ENCODE assay signal across 9 cellular contexts in the genomic region with DNA sequence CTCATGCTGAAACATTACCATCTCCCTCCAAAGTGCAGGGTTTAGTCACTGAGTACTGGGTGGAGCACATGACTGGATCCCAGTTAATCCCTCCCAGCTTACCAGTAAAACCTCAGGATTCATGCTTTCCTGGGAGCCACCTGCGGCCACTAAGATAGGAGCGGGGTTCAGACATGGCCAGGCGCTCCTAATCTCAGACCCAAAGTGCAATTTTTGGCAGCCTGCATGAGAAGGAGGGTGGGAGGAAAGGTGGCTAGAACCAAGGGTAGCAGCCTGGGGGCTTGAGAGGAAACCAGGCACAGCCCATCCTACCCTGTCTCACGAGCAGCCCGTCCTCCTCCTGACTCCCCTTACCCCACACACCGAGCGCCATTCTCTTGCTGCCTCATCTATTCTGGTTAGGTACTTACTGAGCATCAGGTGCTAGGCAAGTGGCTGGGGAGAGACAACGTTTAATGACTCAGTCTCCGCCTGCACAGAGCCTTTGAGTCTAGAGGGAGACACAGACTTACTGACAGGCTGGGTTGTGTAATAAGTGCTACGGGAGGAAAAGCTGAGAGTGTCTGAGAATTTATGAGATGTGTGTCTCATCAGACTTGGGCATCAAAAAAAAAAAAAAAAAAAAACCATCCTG. TPM values are rescaled to one million over a fixed set of nuclear protein-coding genes. Genes with fewer than 3 reads are reported as not detected.
DNase-seq lines count a peak whose midpoint lies in the region; ATAC-seq, FAIRE-seq and TF ChIP-seq lines count a peak whose summit lies in the region.
"Had no signal": no experiment of that assay in that cellular context is flagged by ENCODE, and none has a peak within 500 bp of the region (broad histone marks: within the 10 kb centered on the region; RNA-seq: fewer than 3 reads in every experiment).

No MANE protein-coding gene starts in this region.

- no peak overlapping the region for H3K4me3 Mint-ChIP-seq in activated T-cell treated with anti-CD3 and anti-CD28 coated beads, Interleukin-2, amount 50 U/mL, for 72 hours
- H3K4me3 Mint-ChIP-seq in activated T-cell treated with anti-CD3 and anti-CD28 coated beads, Interleukin-2, amount 50 U/mL, for 4 hours = no peak overlapping the region
- H3K4me3 Mint-ChIP-seq in immature natural killer cell = no peak overlapping the region
- H3K4me3 Mint-ChIP-seq: CD4-positive, CD25-positive, alpha-beta regulatory T cell had no signal

- H3K27me3 ChIP-seq in upper lobe of right lung = no peaks in the 10 kb centered on the region

- TF ChIP-seq POLR2A in GM12892 (IDR thresholded peaks at IDR 0.05; ENCODE audit: low read depth, low read length) = no peak

- H3K4me3 ChIP-seq in upper lobe of right lung = peak overlapping the region; percentile 22

- no peak overlapping the region for H3K27ac Mint-ChIP-seq in activated T-cell treated with anti-CD3 and anti-CD28 coated beads, Interleukin-2, amount 50 U/mL, for 72 hours
- no peak overlapping the region for H3K27ac Mint-ChIP-seq in immature natural killer cell
- H3K27ac Mint-ChIP-seq: CD4-positive, CD25-positive, alpha-beta regulatory T cell had no signal

- no peak for FAIRE-seq in GM12892 (lab: Jason Lieb, UNC)

- no peaks in the 10 kb centered on the region for H3K9me3 ChIP-seq in upper lobe of right lung

- H3K9me3 Mint-ChIP-seq in activated T-cell treated with anti-CD3 and anti-CD28 coated beads, Interleukin-2, amount 50 U/mL, for 72 hours = no peaks in the 10 kb centered on the region
- H3K9me3 Mint-ChIP-seq in activated T-cell treated with anti-CD3 and anti-CD28 coated beads, Interleukin-2, amount 50 U/mL, for 4 hours = no peaks in the 10 kb centered on the region
- H3K9me3 Mint-ChIP-seq in immature natural killer cell = no peaks in the 10 kb centered on the region

- peaks cover 32% of the 10 kb centered on the region for H3K27me3 Mint-ChIP-seq in activated T-cell treated with anti-CD3 and anti-CD28 coated beads, Interleukin-2, amount 50 U/mL, for 72 hours (ENCODE audit: low read depth)
- H3K27me3 Mint-ChIP-seq in activated T-cell treated with anti-CD3 and anti-CD28 coated beads, Interleukin-2, amount 50 U/mL, for 4 hours (ENCODE audit: low read depth) = peaks cover 20% of the 10 kb centered on the region
- peaks cover 2 to 7% (median 6%) of the 10 kb centered on the region in 3 donors for H3K27me3 Mint-ChIP-seq in immature natural killer cell (ENCODE audit: low read depth in 3 of 3)

- H3K4me1 ChIP-seq in upper lobe of right lung = peaks cover 21% of the 10 kb centered on the region

- peaks cover 39% of the 10 kb centered on the region for H3K4me1 Mint-ChIP-seq in activated T-cell treated with anti-CD3 and anti-CD28 coated beads, Interleukin-2, amount 50 U/mL, for 72 hours (ENCODE audit: low read depth)
- H3K4me1 Mint-ChIP-seq in activated T-cell treated with anti-CD3 and anti-CD28 coated beads, Interleukin-2, amount 50 U/mL, for 4 hours (ENCODE audit: low read depth) = peaks cover 15% of the 10 kb centered on the region
- H3K4me1 Mint-ChIP-seq in immature natural killer cell = no peaks in the 10 kb centered on the region

- intact Hi-C loops in upper lobe of right lung (cut with DNase I) = no loop called here

- peak in 1 of 2 donors; percentile 16 for ATAC-seq in activated T-cell treated with anti-CD3 and anti-CD28 coated beads, Interleukin-2, amount 50 U/mL, for 72 hours (replicated peaks in 1 of 2)
- ATAC-seq in activated T-cell treated with anti-CD3 and anti-CD28 coated beads, Interleukin-2, amount 50 U/mL, for 4 hours = no peak
- peak; percentile 45 for ATAC-seq in upper lobe of right lung

- peak; percentile 28 to 37 for DNase-seq in activated T-cell treated with anti-CD3 and anti-CD28 coated beads, Interleukin-2, amount 50 U/mL, for 72 hours
- no peak for DNase-seq in activated T-cell treated with anti-CD3 and anti-CD28 coated beads, Interleukin-2, amount 50 U/mL, for 4 hours
- DNase-seq in amniotic stem cell (lab: John Stamatoyannopoulos, UW) (peak; percentile 90), islet precursor cell (peak; percentile 84), upper lobe of right lung (no peak), SHP77 treated with DMSO at 0.1 percent for 48 hours (lab: John Stamatoyannopoulos, UW) (no peak), GM12892 (ENCODE audit: insufficient read length) (no peak), immature natural killer cell (no peak)
- DNase-seq: CD4-positive, CD25-positive, alpha-beta regulatory T cell had no signal

- H3K27ac ChIP-seq in upper lobe of right lung = peak overlapping the region; percentile 58

- TF ChIP-seq CTCF in upper lobe of right lung (IDR thresholded peaks at IDR 0.05) = no peak

- H3K36me3 Mint-ChIP-seq in activated T-cell treated with anti-CD3 and anti-CD28 coated beads, Interleukin-2, amount 50 U/mL, for 72 hours (ENCODE audit: insufficient read depth in 2 of 2) = no peaks in the 10 kb centered on the region
- H3K36me3 Mint-ChIP-seq in activated T-cell treated with anti-CD3 and anti-CD28 coated beads, Interleukin-2, amount 50 U/mL, for 4 hours (ENCODE audit: insufficient read depth) = no peaks in the 10 kb centered on the region
- no peaks in the 10 kb centered on the region for H3K36me3 Mint-ChIP-seq in immature natural killer cell
- H3K36me3 Mint-ChIP-seq: CD4-positive, CD25-positive, alpha-beta regulatory T cell had no signal

- no peaks in the 10 kb centered on the region for H3K36me3 ChIP-seq in upper lobe of right lung

RNA-seq across cellular contexts. Expression of a gene that starts 9.9 kb away (rescaled TPM):
- total RNA-seq in activated T-cell treated with anti-CD3 and anti-CD28 coated beads, Interleukin-2, amount 50 U/mL, for 72 hours = under 1 TPM; 0.32 to 0.60 TPM
- under 1 TPM; 0.30 to 0.86 (median 0.50) TPM for total RNA-seq in activated T-cell treated with anti-CD3 and anti-CD28 coated beads, Interleukin-2, amount 50 U/mL, for 4 hours
- total RNA-seq in upper lobe of right lung = 886 TPM
- polyA plus RNA-seq in GM12892 (2012; ENCODE audit: missing spikeins) = not detected
- polyA plus RNA-seq in immature natural killer cell = not detected
- polyA plus RNA-seq: CD4-positive, CD25-positive, alpha-beta regulatory T cell had no signal

RNA-seq across cellular contexts. Expression of a gene that starts 50.7 kb away (rescaled TPM):
- total RNA-seq in activated T-cell treated with anti-CD3 and anti-CD28 coated beads, Interleukin-2, amount 50 U/mL, for 72 hours = not detected
- not detected for total RNA-seq in activated T-cell treated with anti-CD3 and anti-CD28 coated beads, Interleukin-2, amount 50 U/mL, for 4 hours
- not detected for total RNA-seq in upper lobe of right lung
- not detected for polyA plus RNA-seq in GM12892 (2012; ENCODE audit: missing spikeins)
- under 1 TPM in 1 of 3 donors, not detected in 2; 0.52 TPM for polyA plus RNA-seq in immature natural killer cell
- total RNA-seq: CD4-positive, CD25-positive, alpha-beta regulatory T cell had no signal

Comparison
In these comparisons a context has a peak if more than half of its experiments do, and no peak if none do; other contexts are left out.
1. DNase-seq: peak in activated T-cell treated with anti-CD3 and anti-CD28 coated beads, Interleukin-2, amount 50 U/mL, for 72 hours (2 of 2), amniotic stem cell (single experiment) and islet precursor cell (single experiment); none in activated T-cell treated with anti-CD3 and anti-CD28 coated beads, Interleukin-2, amount 50 U/mL, for 4 hours (single experiment), upper lobe of right lung (single experiment), SHP77 treated with DMSO at 0.1 percent for 48 hours (single experiment), GM12892 (single experiment) and immature natural killer cell (0 of 3).
2. RNA of a gene that starts 9.9 kb away (total RNA-seq): 886 TPM in upper lobe of right lung (single experiment); 0.32 to 0.60 TPM in activated T-cell treated with anti-CD3 and anti-CD28 coated beads, Interleukin-2, amount 50 U/mL, for 72 hours and 0.30 to 0.86 TPM in activated T-cell treated with anti-CD3 and anti-CD28 coated beads, Interleukin-2, amount 50 U/mL, for 4 hours; every median in the first group is over 100 times any median in the second.